Comparison of ENCODE assay signal across 11 cellular contexts in genomic region chr3:64344721-64345207, GRCh38.
DNase-seq lines count a peak whose midpoint lies in the region; ATAC-seq and FAIRE-seq lines count a peak whose summit lies in the region.
"Had no signal": no experiment of that assay in that cellular context is flagged by ENCODE, and none has a peak within 500 bp of the region (broad histone marks: within the 10 kb centered on the region; RNA-seq: fewer than 3 reads in every experiment).

No MANE protein-coding gene starts in this region.

- H3K27me3 Mint-ChIP-seq in activated naive CD8-positive, alpha-beta T cell treated with anti-CD3 and anti-CD28 coated beads, Interleukin-2, amount 50 U/mL, for 24 hours: peaks cover 15% of the 10 kb centered on the region

- H3K27ac Mint-ChIP-seq in activated naive CD8-positive, alpha-beta T cell treated with anti-CD3 and anti-CD28 coated beads, Interleukin-2, amount 50 U/mL, for 24 hours: no peak overlapping the region
- H3K27ac Mint-ChIP-seq: activated naive CD8-positive, alpha-beta T cell treated with anti-CD3 and anti-CD28 coated beads, Interleukin-2, amount 10 ng/mL, durations not matched to agents 7 days and 5 days had no signal

- ATAC-seq in HG03469 (IDR thresholded peaks at IDR 0.05; ENCODE audit: unreplicated experiment): no peak
- no peak for ATAC-seq in activated naive CD8-positive, alpha-beta T cell treated with anti-CD3 and anti-CD28 coated beads, Interleukin-2, amount 50 U/mL, for 24 hours
- no peak for ATAC-seq in GM18502 (IDR thresholded peaks at IDR 0.05; ENCODE audit: poor library complexity, unreplicated experiment)
- ATAC-seq: left colon had no signal

- H3K4me1 Mint-ChIP-seq in activated naive CD8-positive, alpha-beta T cell treated with anti-CD3 and anti-CD28 coated beads, Interleukin-2, amount 50 U/mL, for 24 hours: no peaks in the 10 kb centered on the region
- H3K4me1 Mint-ChIP-seq: activated naive CD8-positive, alpha-beta T cell treated with anti-CD3 and anti-CD28 coated beads, Interleukin-2, amount 10 ng/mL, durations not matched to agents 7 days and 5 days had no signal

- H3K9me3 Mint-ChIP-seq in activated naive CD8-positive, alpha-beta T cell treated with anti-CD3 and anti-CD28 coated beads, Interleukin-2, amount 50 U/mL, for 24 hours: no peaks in the 10 kb centered on the region
- H3K9me3 Mint-ChIP-seq: activated naive CD8-positive, alpha-beta T cell treated with anti-CD3 and anti-CD28 coated beads, Interleukin-2, amount 10 ng/mL, durations not matched to agents 7 days and 5 days had no signal

- no peak overlapping the region for H3K4me3 ChIP-seq in skin epidermis

- H3K4me3 Mint-ChIP-seq in activated naive CD8-positive, alpha-beta T cell treated with anti-CD3 and anti-CD28 coated beads, Interleukin-2, amount 50 U/mL, for 24 hours: no peak overlapping the region
- H3K4me3 Mint-ChIP-seq: activated naive CD8-positive, alpha-beta T cell treated with anti-CD3 and anti-CD28 coated beads, Interleukin-2, amount 10 ng/mL, durations not matched to agents 7 days and 5 days had no signal

- DNase-seq in HCEC 1CT: peak; percentile 94
- peak; percentile 56 for DNase-seq in iPS DF 4.7 (ENCODE audit: extremely low read depth, low spot score)
- DNase-seq in activated naive CD8-positive, alpha-beta T cell treated with anti-CD3 and anti-CD28 coated beads, Interleukin-2, amount 50 U/mL, for 24 hours: no peak
- no peak for DNase-seq in HTR-8/SVneo (ENCODE audit: insufficient read length, low spot score)
- DNase-seq: activated naive CD8-positive, alpha-beta T cell treated with anti-CD3 and anti-CD28 coated beads, Interleukin-2, amount 10 ng/mL, durations not matched to agents 7 days and 5 days had no signal

- peak overlapping the region; percentile 32 for H3K27ac ChIP-seq in angular gyrus (ENCODE audit: low read depth, low read length)
- H3K27ac ChIP-seq in skin epidermis: peak overlapping the region in 15 of 21 experiments; percentile 22 to 85 (median 56)
- H3K27ac ChIP-seq: VCaP had no signal

- H3K36me3 Mint-ChIP-seq in activated naive CD8-positive, alpha-beta T cell treated with anti-CD3 and anti-CD28 coated beads, Interleukin-2, amount 50 U/mL, for 24 hours (ENCODE audit: low read depth): no peaks in the 10 kb centered on the region
- H3K36me3 Mint-ChIP-seq: activated naive CD8-positive, alpha-beta T cell treated with anti-CD3 and anti-CD28 coated beads, Interleukin-2, amount 10 ng/mL, durations not matched to agents 7 days and 5 days had no signal

- no peak for FAIRE-seq in HTR-8/SVneo (lab: Jason Lieb, UNC)

Comparison
In these comparisons a context has a peak if more than half of its experiments do, and no peak if none do; other contexts are left out.
1. DNase-seq: peak in HCEC 1CT (single experiment) and iPS DF 4.7 (single experiment); none in activated naive CD8-positive, alpha-beta T cell treated with anti-CD3 and anti-CD28 coated beads, Interleukin-2, amount 50 U/mL, for 24 hours (single experiment) and HTR-8/SVneo (single experiment).